Comparison of ENCODE assay signal across 1 cellular context in the genomic region with DNA sequence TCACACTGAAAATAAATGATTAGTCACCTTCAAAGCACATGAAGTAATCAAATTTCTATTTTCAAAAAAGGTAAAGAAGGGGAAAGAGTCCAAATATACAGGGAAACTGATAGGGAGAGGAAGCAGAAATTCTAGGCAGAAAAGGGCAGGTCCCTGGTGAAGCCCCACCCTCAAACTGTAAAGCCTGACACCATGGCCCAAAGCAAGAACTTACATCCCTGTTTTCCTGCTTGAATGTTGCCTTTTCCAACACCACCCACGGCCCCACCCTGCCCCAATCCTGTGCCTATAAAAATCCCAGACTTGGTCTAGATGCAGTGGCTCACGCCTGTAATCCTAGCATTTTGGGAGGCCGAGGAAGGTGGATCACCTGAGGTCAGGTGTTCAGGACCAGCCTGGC.
TF ChIP-seq lines count a peak whose summit lies in the region.

No MANE protein-coding gene starts in this region.

TF ChIP-seq in H1, 55 proteins besides CTCF, POLR2A, EP300 and RAD21:
- TF ChIP-seq YY1 (IDR thresholded peaks at IDR 0.05; ENCODE audit: low read depth, low read length), result no peak
- no peak for TF ChIP-seq TEAD4 (IDR thresholded peaks at IDR 0.05; ENCODE audit: low read depth, low read length)
- no peak for TF ChIP-seq RFX5 (IDR thresholded peaks at IDR 0.05; ENCODE audit: borderline replicate concordance, low read depth, low read length)
- TF ChIP-seq MAFK (IDR thresholded peaks at IDR 0.05; ENCODE audit: low read depth, low read length), result no peak
- no peak for TF ChIP-seq CBX5 (IDR thresholded peaks at IDR 0.05; ENCODE audit: low read depth, low read length)
- TF ChIP-seq, protein P1, sequence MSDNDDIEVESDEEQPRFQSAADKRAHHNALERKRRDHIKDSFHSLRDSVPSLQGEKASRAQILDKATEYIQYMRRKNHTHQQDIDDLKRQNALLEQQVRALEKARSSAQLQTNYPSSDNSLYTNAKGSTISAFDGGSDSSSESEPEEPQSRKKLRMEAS (IDR thresholded peaks at IDR 0.05), result no peak
- TF ChIP-seq FOSL1 (IDR thresholded peaks at IDR 0.05; ENCODE audit: insufficient read depth, low read depth, low read length), result no peak
- no peak for TF ChIP-seq SIRT6 (IDR thresholded peaks at IDR 0.05; ENCODE audit: low read length)
- TF ChIP-seq CHD7 (IDR thresholded peaks at IDR 0.05; ENCODE audit: insufficient replicate concordance, low read length), result no peak
- TF ChIP-seq TAF7 (optimal IDR thresholded peaks at IDR 0.05; ENCODE audit: borderline replicate concordance, low read depth, low read length), result no peak
- no peak for TF ChIP-seq SIX5 (IDR thresholded peaks at IDR 0.05; ENCODE audit: low read depth, low read length)
- TF ChIP-seq, protein P2, sequence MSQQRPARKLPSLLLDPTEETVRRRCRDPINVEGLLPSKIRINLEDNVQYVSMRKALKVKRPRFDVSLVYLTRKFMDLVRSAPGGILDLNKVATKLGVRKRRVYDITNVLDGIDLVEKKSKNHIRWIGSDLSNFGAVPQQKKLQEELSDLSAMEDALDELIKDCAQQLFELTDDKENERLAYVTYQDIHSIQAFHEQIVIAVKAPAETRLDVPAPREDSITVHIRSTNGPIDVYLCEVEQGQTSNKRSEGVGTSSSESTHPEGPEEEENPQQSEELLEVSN (IDR thresholded peaks at IDR 0.05), result no peak
- TF ChIP-seq ZNF274 (IDR thresholded peaks at IDR 0.05; ENCODE audit: borderline replicate concordance, extremely low read depth, low read length), result no peak
